In genomic region chr21:25487046-25487594, GRCh38 we compare ENCODE assay signal across 9 cellular contexts.
DNase-seq lines count a peak whose midpoint lies in the region; ATAC-seq and TF ChIP-seq lines count a peak whose summit lies in the region.
"Had no signal": no experiment of that assay in that cellular context is flagged by ENCODE, and none has a peak within 500 bp of the region (broad histone marks: within the 10 kb centered on the region; RNA-seq: fewer than 3 reads in every experiment).

No MANE protein-coding gene starts in this region.

- no peak for TF ChIP-seq CTCF in fibroblast of the aortic adventitia (IDR thresholded peaks at IDR 0.05; ENCODE audit: insufficient read depth, low read length)

- ATAC-seq in GM18907 (IDR thresholded peaks at IDR 0.05; ENCODE audit: unreplicated experiment) = peak; percentile 83
- ATAC-seq in GM21825 (IDR thresholded peaks at IDR 0.05; ENCODE audit: unreplicated experiment) = peak; percentile 67
- ATAC-seq in HG03565 (IDR thresholded peaks at IDR 0.05; ENCODE audit: unreplicated experiment) = peak; percentile 65

- no peak overlapping the region for H3K4me3 ChIP-seq in fibroblast of the aortic adventitia (ENCODE audit: low read depth, low read length)

- DNase-seq in fibroblast of the aortic adventitia (ENCODE audit: low read depth) (peak; percentile 9), AG08395 (ENCODE audit: low spot score) (no peak), activated gamma-delta T cell treated with Interleukin-2 at 50 U/mL for 16 hours (no peak), SHP77 treated with DMSO at 0.1 percent for 48 hours (lab: John Stamatoyannopoulos, UW) (no peak)
- DNase-seq: NCI-H146, WERI-Rb-1 had no signal
